ENCODE assay signal across 30 cellular contexts in the genomic region with DNA sequence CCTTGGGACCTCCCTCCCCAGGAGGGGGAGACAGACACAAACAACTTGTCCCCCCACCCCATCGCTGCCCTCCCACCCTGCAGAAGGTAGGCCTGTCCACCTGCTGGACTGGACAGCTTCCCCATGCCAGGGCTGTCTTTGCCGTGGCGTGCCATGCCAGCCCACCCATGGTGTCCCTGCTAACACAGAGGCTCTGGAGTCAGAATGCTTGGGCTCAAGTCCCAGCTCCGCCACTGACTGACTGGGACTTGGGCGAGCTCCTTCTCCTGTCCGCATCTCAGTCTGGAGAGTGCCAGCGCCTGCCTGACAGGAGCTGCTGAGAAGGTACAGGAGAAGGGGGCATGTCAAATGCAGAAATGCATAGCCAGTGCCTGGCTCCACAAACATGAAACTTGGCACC. TPM values are rescaled to one million over a fixed set of nuclear protein-coding genes. Genes with fewer than 3 reads are reported as not detected.
"Had no signal": no experiment of that assay in that cellular context is flagged by ENCODE, and none has a peak within 500 bp of the region (broad histone marks: within the 10 kb centered on the region; RNA-seq: fewer than 3 reads in every experiment).

No MANE protein-coding gene starts in this region.

- FAIRE-seq: islet of Langerhans, small intestine had no signal

- H3K4me3 Mint-ChIP-seq: immature natural killer cell; naive thymus-derived CD8-positive, alpha-beta T cell; nephron; neural crest cell; stimulated activated memory B cell treated with anti-CD40 and anti-IgM and Interleukin-4, amounts not matched to agents 10 μg/mL and 1 μg/mL and 100 μg/mL, for 72 hours; stimulated activated naive CD8-positive, alpha-beta T cell treated with anti-CD3 and anti-CD28 coated beads, Interleukin-15, amount 100 ng/mL, for 72 hours; type B pancreatic cell had no signal

- ATAC-seq: left colon; left lung; lower lobe of right lung; naive thymus-derived CD8-positive, alpha-beta T cell; right cardiac atrium; stimulated activated memory B cell treated with anti-CD40 and anti-IgM and Interleukin-4, amounts not matched to agents 10 μg/mL and 1 μg/mL and 100 μg/mL, for 72 hours; stimulated activated naive CD8-positive, alpha-beta T cell treated with anti-CD3 and anti-CD28 coated beads, Interleukin-15, amount 100 ng/mL, for 72 hours had no signal

- H3K27ac ChIP-seq: left lung, lower lobe of right lung, neutrophil, ovary, sigmoid colon, tibial nerve, uterus had no signal

- H3K4me1 Mint-ChIP-seq: immature natural killer cell; nephron; stimulated activated memory B cell treated with anti-CD40 and anti-IgM and Interleukin-4, amounts not matched to agents 10 μg/mL and 1 μg/mL and 100 μg/mL, for 72 hours had no signal

- H3K36me3 ChIP-seq: left lung, lower lobe of right lung, neutrophil, ovary, sigmoid colon, tibial nerve, uterus had no signal

- H3K4me1 ChIP-seq: left lung, lower lobe of right lung, sigmoid colon, tibial nerve, uterus had no signal

- H3K9me3 ChIP-seq: left lung, lower lobe of right lung, neutrophil, ovary, sigmoid colon, tibial nerve, uterus had no signal

- H3K27ac Mint-ChIP-seq: immature natural killer cell; nephron; progenitor cell of endocrine pancreas; stimulated activated memory B cell treated with anti-CD40 and anti-IgM and Interleukin-4, amounts not matched to agents 10 μg/mL and 1 μg/mL and 100 μg/mL, for 72 hours; type B pancreatic cell had no signal

- H3K9me3 Mint-ChIP-seq: immature natural killer cell; naive thymus-derived CD8-positive, alpha-beta T cell; nephron; neural crest cell; stimulated activated memory B cell treated with anti-CD40 and anti-IgM and Interleukin-4, amounts not matched to agents 10 μg/mL and 1 μg/mL and 100 μg/mL, for 72 hours; stimulated activated naive CD8-positive, alpha-beta T cell treated with anti-CD3 and anti-CD28 coated beads, Interleukin-15, amount 100 ng/mL, for 72 hours; type B pancreatic cell had no signal

- H3K36me3 Mint-ChIP-seq: immature natural killer cell; stimulated activated memory B cell treated with anti-CD40 and anti-IgM and Interleukin-4, amounts not matched to agents 10 μg/mL and 1 μg/mL and 100 μg/mL, for 72 hours; type B pancreatic cell had no signal

- H3K4me3 ChIP-seq: left lung, lower lobe of right lung, ovary, sigmoid colon, tibial nerve, uterus had no signal

- DNase-seq: immature natural killer cell; left colon; left lung; mammary epithelial cell; mesenchymal stem cell; naive thymus-derived CD8-positive, alpha-beta T cell; ovary; right cardiac atrium; sigmoid colon; small intestine; stimulated activated CD4-positive, alpha-beta T cell treated with anti-CD3 and anti-CD28 coated beads, Interleukin-1b, Interleukin-23, amount 100 ng/mL, for 48 hours; stimulated activated CD4-positive, alpha-beta T cell treated with anti-CD3 and anti-CD28 coated beads, Interleukin-2, amount 100 ng/mL, for 48 hours; stimulated activated CD4-positive, alpha-beta T cell treated with anti-CD3 and anti-CD28 coated beads, Interleukin-4, amount 100 ng/mL, for 4 hours; stimulated activated CD8-positive, alpha-beta memory T cell treated with anti-CD3 and anti-CD28 coated beads, Interleukin-4, amount 100 ng/mL, for 48 hours; stimulated activated naive CD4-positive, alpha-beta T cell treated with Interleukin-2 at 50 U/mL for 16 hours; stimulated activated naive CD8-positive, alpha-beta T cell treated with anti-CD3 and anti-CD28 coated beads, Interleukin-15, amount 100 ng/mL, for 72 hours; substantia nigra; uterus had no signal

- H3K27me3 ChIP-seq: ovary, uterus had no signal

RNA-seq across cellular contexts. Expression of a gene that starts 23.9 kb away (rescaled TPM):
- total RNA-seq: left colon, liver, omental fat pad, progenitor cell of endocrine pancreas, pulmonary artery endothelial cell, right cardiac atrium, sigmoid colon had no signal
- polyA plus RNA-seq: immature natural killer cell, liver, ovary, right cardiac atrium had no signal
